Comparison of ENCODE assay signal across 11 cellular contexts in genomic region chr9:133615897-133616188, GRCh38. TPM values are rescaled to one million over a fixed set of nuclear protein-coding genes. Genes with fewer than 3 reads are reported as not detected.
"Had no signal": no experiment of that assay in that cellular context is flagged by ENCODE, and none has a peak within 500 bp of the region (broad histone marks: within the 10 kb centered on the region; RNA-seq: fewer than 3 reads in every experiment).

No MANE protein-coding gene starts in this region.

- H3K27ac ChIP-seq: GM23248 had no signal

- ATAC-seq: HCT116 had no signal

- H3K4me1 ChIP-seq: HAP-1 had no signal

- H3K4me3 Mint-ChIP-seq: GM23338, H9, HFFc6 had no signal

- H2AFZ ChIP-seq: GM23248, GM23338 had no signal

- H3K27ac Mint-ChIP-seq: GM23338, H9, HFFc6 had no signal

- H3K9me3 ChIP-seq: HAP-1 had no signal

- DNase-seq: GM23248, GOT3, H7, H9, HCEC 1CT, HFFc6 had no signal

- H3K4me2 ChIP-seq: GM23338 had no signal

- H3K36me3 ChIP-seq: HAP-1 had no signal

- H3K4me3 ChIP-seq: GM23248, GM23338, HAP-1 had no signal

- H3K9ac ChIP-seq: GM23248 had no signal

RNA-seq across cellular contexts. Expression of gene FAM163B, which starts 6.7 kb away (rescaled TPM):
- total RNA-seq: GM23248, H4, HFFc6 had no signal
- polyA plus RNA-seq: GM23248 had no signal

RNA-seq across cellular contexts. Expression of gene DBH, which starts 20.3 kb away (rescaled TPM):
- total RNA-seq: GM23248, H1, H4, H9, HFFc6 had no signal
- polyA plus RNA-seq: GM23248 had no signal
